8 cellular contexts compared by ENCODE assay signal in the genomic region with DNA sequence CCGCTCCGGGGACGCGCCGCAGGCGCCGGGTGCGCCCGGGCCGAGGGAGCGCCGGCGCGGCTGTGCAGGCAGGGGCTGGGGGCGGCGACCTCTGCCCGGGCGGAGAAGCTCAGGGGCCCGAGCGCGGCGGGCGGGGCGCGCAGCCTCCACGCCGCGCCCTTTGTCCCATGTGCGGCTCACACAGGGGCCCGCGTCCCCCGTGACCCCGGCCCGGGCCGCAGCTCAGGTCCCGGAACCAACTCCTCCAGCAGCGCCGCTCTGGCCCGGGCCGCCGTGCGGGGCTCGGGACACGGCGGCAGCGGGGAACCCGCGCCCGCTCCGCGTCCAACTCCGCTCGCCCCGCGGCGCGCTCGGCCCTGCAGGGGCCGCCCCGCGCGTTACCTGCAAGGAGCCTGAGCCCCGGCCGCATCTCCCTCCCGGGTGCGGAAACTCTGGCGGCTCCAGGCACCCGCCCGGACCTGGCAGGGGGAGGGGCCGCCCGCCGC. TPM values are rescaled to one million over a fixed set of nuclear protein-coding genes. Genes with fewer than 3 reads are reported as not detected.
DNase-seq lines count a peak whose midpoint lies in the region; ATAC-seq and TF ChIP-seq lines count a peak whose summit lies in the region.

Gene TMTC4, minus strand, starts transcription at position 433 of the 485 bp plus-strand sequence. CDS start 4,433 bp downstream, outside the sequence.

- H3K4me1 ChIP-seq in mesendoderm (ENCODE audit: control insufficient read depth, low read depth, low read length) (peaks cover 4% of the 10 kb centered on the region), tibial artery (peaks cover 0 to 20% (median 13%) of the 10 kb centered on the region in 4 donors)

- TF ChIP-seq CTCF in cardiac fibroblast (IDR thresholded peaks at IDR 0.05; ENCODE audit: low read depth, low read length) = no peak
- no peak for TF ChIP-seq CTCF in tibial artery (IDR thresholded peaks at IDR 0.05)

- intact Hi-C loops in tibial artery (cut with DNase I; ENCODE audit: low total_unique reads) = loop anchor here (10.0 kb wide), 1 partner anchor 720 kb away; no protein-coding TSS in a partner anchor

- ATAC-seq in HG02588 (IDR thresholded peaks at IDR 0.05; ENCODE audit: unreplicated experiment) = peak; percentile 39

- H3K79me2 ChIP-seq in mesendoderm (ENCODE audit: control insufficient read depth, insufficient read depth, low read length) = peaks cover 10% of the 10 kb centered on the region

- DNase-seq in NCI-H1417 (lab: John Stamatoyannopoulos, UW) = peak in 2 of 3 experiments; percentile 77 to 86
- no peak for DNase-seq in NCI-H1417 treated with DMSO at 0.1 percent for 48 hours (lab: John Stamatoyannopoulos, UW)
- DNase-seq in NCI-H226 = peak; percentile 13
- no peak for DNase-seq in cardiac fibroblast (ENCODE audit: low read depth in 2 of 2)
- DNase-seq in mesendoderm = peak; percentile 46
- no peak for DNase-seq in tibial artery
- no peak for DNase-seq in UCSD-AML1 (lab: John Stamatoyannopoulos, UW; ENCODE audit: unreplicated experiment)

- peaks cover 9% of the 10 kb centered on the region for H3K79me1 ChIP-seq in mesendoderm (ENCODE audit: low read length)

- peak within 1 kb of the TSS; percentile 68 to 83 for H3K4me3 ChIP-seq in cardiac fibroblast (replicated peaks in 1 of 2; ENCODE audit: low read depth in 2 of 2, low read length in 2 of 2)
- peak within 1 kb of the TSS; percentile 72 for H3K4me3 ChIP-seq in mesendoderm (ENCODE audit: low read length)
- peak within 1 kb of the TSS; percentile 89 to 94 for H3K4me3 ChIP-seq in tibial artery

- peak within 1 kb of the TSS; percentile 72 for H3K27ac ChIP-seq in mesendoderm (ENCODE audit: low read depth, low read length)
- H3K27ac ChIP-seq in tibial artery = peak within 1 kb of the TSS; percentile 74 to 84

- H3K56ac ChIP-seq in mesendoderm (ENCODE audit: low read length) = peak within 1 kb of the TSS; percentile 91

- H3K27me3 ChIP-seq in mesendoderm (ENCODE audit: insufficient read depth, low read length, poor library complexity) (no peaks in the 10 kb centered on the region), tibial artery (no peaks in the 10 kb centered on the region)

- peak within 1 kb of the TSS; percentile 91 for H3K4me2 ChIP-seq in mesendoderm (ENCODE audit: low read length)

- no peaks in the 10 kb centered on the region for H3K9me3 ChIP-seq in tibial artery

- H3K9ac ChIP-seq in mesendoderm (ENCODE audit: low read length) = peak within 1 kb of the TSS; percentile 84

- H3K36me3 ChIP-seq in mesendoderm (ENCODE audit: control insufficient read depth, insufficient read depth, low read length) = no peaks in the 10 kb centered on the region
- no peaks in the 10 kb centered on the region for H3K36me3 ChIP-seq in tibial artery

- H2BK5ac ChIP-seq in mesendoderm (ENCODE audit: low read length) = no peak within 1 kb of the TSS

- H4K5ac ChIP-seq in mesendoderm (ENCODE audit: low read length) = no peak within 1 kb of the TSS

- peak within 1 kb of the TSS; percentile 97 for H3K18ac ChIP-seq in mesendoderm (ENCODE audit: low read length)

- peak within 1 kb of the TSS; percentile 88 for H2BK120ac ChIP-seq in mesendoderm (ENCODE audit: low read depth, low read length)

- H2BK15ac ChIP-seq in mesendoderm (replicated peaks; ENCODE audit: low read depth) = no peak within 1 kb of the TSS

- WGBS in mesendoderm (ENCODE audit: extremely low coverage, insufficient coverage, low lambda C conversion rate) = no CpG with 5 or more reads among the region's 72 CpGs

- no peak within 1 kb of the TSS for H3K23ac ChIP-seq in mesendoderm (ENCODE audit: low read length)

- H4K8ac ChIP-seq in mesendoderm (ENCODE audit: low read depth, low read length) = no peak within 1 kb of the TSS

- H3K4ac ChIP-seq in mesendoderm (ENCODE audit: low read depth, low read length) = peak within 1 kb of the TSS; percentile 92

- no peak within 1 kb of the TSS for H2AK5ac ChIP-seq in mesendoderm (ENCODE audit: low read length)

RNA-seq across cellular contexts. Expression of gene TMTC4, which starts in this region (rescaled TPM):
- polyA plus RNA-seq in mesendoderm (2013, experiment 1 of 2) = 15.7 TPM
- polyA plus RNA-seq in mesendoderm (2013, experiment 2 of 2) = 16.5 TPM

Comparison
In these comparisons a context has a peak if more than half of its experiments do, and no peak if none do; other contexts are left out.
1. DNase-seq: peak in NCI-H1417 (2 of 3), NCI-H226 (single experiment) and mesendoderm (single experiment); none in NCI-H1417 treated with DMSO at 0.1 percent for 48 hours (single experiment), cardiac fibroblast (0 of 2), tibial artery (0 of 2) and UCSD-AML1 (single experiment).
2. Peak in every context shown above with its lines, with median percentiles within 50 percentile points of each other: H3K4me3 ChIP-seq.